Comparison of ENCODE assay signal across 9 cellular contexts in the genomic region with DNA sequence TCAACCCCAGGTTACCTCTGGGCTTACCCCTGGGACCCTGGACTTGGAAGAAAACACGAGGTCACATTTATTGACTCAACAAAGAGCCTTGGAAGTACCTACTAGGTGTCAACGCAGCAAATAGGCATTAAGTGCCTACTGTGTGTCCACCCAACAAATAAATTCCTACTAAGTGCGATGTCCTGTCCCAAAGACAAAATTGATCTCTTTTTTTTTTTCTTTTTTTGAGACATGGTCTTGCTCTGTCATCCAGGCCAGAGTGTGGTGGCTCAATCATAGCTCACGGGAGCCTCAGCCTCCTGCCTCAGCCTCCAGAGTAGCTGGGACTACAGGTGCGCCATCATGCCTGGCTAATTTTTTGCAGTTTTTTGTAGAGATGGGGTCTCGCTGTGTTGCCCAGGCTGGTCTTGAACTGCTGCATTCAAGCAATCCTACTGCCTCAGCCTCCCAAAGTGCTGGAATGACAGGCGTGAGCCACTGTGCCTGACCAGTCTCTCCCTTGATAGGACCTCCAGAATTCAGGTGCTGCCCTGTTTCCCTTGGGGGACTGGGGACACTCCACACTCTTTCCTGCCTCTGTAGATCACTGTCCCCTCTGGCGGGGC. TPM values are rescaled to one million over a fixed set of nuclear protein-coding genes. Genes with fewer than 3 reads are reported as not detected.
A peak's percentile ranks its signal among the peaks of the same experiment; 100 is the strongest.
DNase-seq lines count a peak whose midpoint lies in the region; ATAC-seq and TF ChIP-seq lines count a peak whose summit lies in the region.
"Had no signal": no experiment of that assay in that cellular context is flagged by ENCODE, and none has a peak within 500 bp of the region (broad histone marks: within the 10 kb centered on the region; RNA-seq: fewer than 3 reads in every experiment).

No MANE protein-coding gene starts in this region.

- H3K27me3 ChIP-seq in IMR-90 (ENCODE audit: control insufficient read depth, insufficient read depth, low read length) = no peaks in the 10 kb centered on the region

- H3K36me3 ChIP-seq in IMR-90 (ENCODE audit: control insufficient read depth, insufficient read depth, low read length) = peaks cover 7% of the 10 kb centered on the region; the same call in 1 of the 2 replicates

- no TSS peak for BruUV-seq in IMR-90 (replicated peaks; lab: Mats Ljungman, UMichigan)

- POLR2A ChIA-PET in IMR-90 (lab: Charles Lee; ENCODE audit: unreplicated experiment) = no interaction called here
- POLR2A ChIA-PET in naive thymus-derived CD8-positive, alpha-beta T cell (lab: Charles Lee) = interaction anchor here (0.6 kb wide), 1 partner anchor 24 kb away, joined by 3 read pairs; no protein-coding TSS in a partner anchor

- no peaks in the 10 kb centered on the region for H3K36me3 Mint-ChIP-seq in naive thymus-derived CD8-positive, alpha-beta T cell

- H3K9me3 ChIP-seq in IMR-90 (ENCODE audit: control insufficient read depth, insufficient read depth, low read length) = no peaks in the 10 kb centered on the region

- no peak for TF ChIP-seq RAD21 in IMR-90 (IDR thresholded peaks at IDR 0.05; ENCODE audit: low read length)

- in situ Hi-C loops in IMR-90 (cut with MboI; ENCODE audit: low sequenced_read_pairs) = no loop called here

- TF ChIP-seq CTCF in AG09309 (IDR thresholded peaks at IDR 0.05; ENCODE audit: control insufficient read depth, insufficient read depth, low read depth, low read length, missing control alignments) (no peak), IMR-90 (conservative IDR thresholded peaks at IDR 0.05; ENCODE audit: low read depth, low read length) (no peak), choroid plexus epithelial cell (conservative IDR thresholded peaks at IDR 0.05; ENCODE audit: low read depth, low read length) (no peak)

- peaks cover 10 to 45% (median 27%) of the 10 kb centered on the region in 4 donors for H3K4me1 Mint-ChIP-seq in naive thymus-derived CD8-positive, alpha-beta T cell

- H3K4me3 Mint-ChIP-seq in naive thymus-derived CD8-positive, alpha-beta T cell = peak overlapping the region; percentile 69 to 93 (median 83)

- H3K79me1 ChIP-seq in IMR-90 (ENCODE audit: low read depth in 1 of 2, low read length in 2 of 2) = peaks cover 29 to 45% of the 10 kb centered on the region in 2 experiments; a peak in 3 of 4 replicates

- ATAC-seq in IMR-90 (ENCODE audit: low read depth) (no peak), GM18868 (IDR thresholded peaks at IDR 0.05; ENCODE audit: unreplicated experiment) (no peak), left colon (no peak), GM18505 (IDR thresholded peaks at IDR 0.05; ENCODE audit: unreplicated experiment) (no peak)
- no peak for ATAC-seq in naive thymus-derived CD8-positive, alpha-beta T cell

- peak overlapping the region; percentile 85 for H2AK5ac ChIP-seq in IMR-90 (ENCODE audit: low read depth, low read length)

- peak overlapping the region; percentile 87 for H3K4me3 ChIP-seq in AG09309 (ENCODE audit: control insufficient read depth, low read depth, low read length)
- peak overlapping the region; percentile 87 for H3K4me3 ChIP-seq in IMR-90 (ENCODE audit: insufficient read depth, low read depth, low read length)
- peak overlapping the region; percentile 79 for H3K4me3 ChIP-seq in choroid plexus epithelial cell (ENCODE audit: low read depth, low read length)

- peak overlapping the region; percentile 11; the same call in 1 of the 2 replicates for H2BK120ac ChIP-seq in IMR-90 (ENCODE audit: low read depth, low read length)

- peak overlapping the region; percentile 4 for H2BK5ac ChIP-seq in IMR-90 (ENCODE audit: low read depth, low read length, poor library complexity, severe bottlenecking)

- no peak overlapping the region for H3K23ac ChIP-seq in IMR-90 (ENCODE audit: low read depth, low read length)

- H3K27me3 Mint-ChIP-seq in naive thymus-derived CD8-positive, alpha-beta T cell = no peaks in the 10 kb centered on the region

- CTCF ChIA-PET in IMR-90 (lab: Yijun Ruan, JAX) = interaction anchor here (0.5 kb wide), 1 partner anchor 18 kb away, joined by 5 read pairs; no protein-coding TSS in a partner anchor

- dilution Hi-C loops in IMR-90 (cut with HindIII; ENCODE audit: low sequenced_read_pairs, unreplicated experiment) = no loop called here

- H3K27ac Mint-ChIP-seq in naive thymus-derived CD8-positive, alpha-beta T cell = peak overlapping the region in 8 of 10 donors; percentile 57 to 91 (median 80)

- no peak overlapping the region for H3K56ac ChIP-seq in IMR-90 (ENCODE audit: extremely low read depth, insufficient read depth, low read length)

- peak overlapping the region; percentile 18 to 66; a peak in 2 of 4 replicates for H4K8ac ChIP-seq in IMR-90 (ENCODE audit: low read depth in 2 of 2, low read length in 2 of 2)

- H3K9ac ChIP-seq in IMR-90 (ENCODE audit: low read depth, low read length) = peak overlapping the region; percentile 47; the same call in 1 of the 2 replicates

- peak overlapping the region; percentile 34; the same call in 1 of the 3 replicates for H2BK15ac ChIP-seq in IMR-90 (ENCODE audit: low read depth, low read length)

- 46% methylated on average over 4 of the region's 8 CpGs; no CpG with 5 or more reads in 1 of the 2 experiments for WGBS in IMR-90 (ENCODE audit: extremely low coverage in 2 of 2, insufficient read length in 1 of 2), 2 experiments

- peak overlapping the region; percentile 45 for H4K5ac ChIP-seq in IMR-90 (ENCODE audit: low read depth, low read length)

- peak overlapping the region; percentile 75; the same call in 1 of the 2 replicates for H3K27ac ChIP-seq in IMR-90 (ENCODE audit: insufficient read depth, low read length)

- peak overlapping the region; percentile 69 for H2AFZ ChIP-seq in IMR-90 (replicated peaks; ENCODE audit: low read length, poor library complexity)

- peak overlapping the region; percentile 48; the same call in 1 of the 2 replicates for H2BK20ac ChIP-seq in IMR-90 (ENCODE audit: low read depth, low read length)

- no peak overlapping the region for H4K91ac ChIP-seq in IMR-90 (ENCODE audit: insufficient read depth, low read depth, low read length)

- H3K4ac ChIP-seq in IMR-90 (ENCODE audit: low read depth, low read length) = peak overlapping the region; percentile 67

- intact Hi-C loops in IMR-90 (cut with micrococcal nuclease) = loop anchor here (2.0 kb wide), 1 partner anchor 37 kb away; the partner anchor contains the start of gene DNMT1
- intact Hi-C loops in left colon (cut with DNase I, micrococcal nuclease) = no loop called here

- H4K20me1 ChIP-seq in IMR-90 (ENCODE audit: insufficient read depth, low read length) = peaks cover 14% of the 10 kb centered on the region

- DNase-seq in AG09309 (ENCODE audit: low read depth) (no peak), IMR-90 (no peak), choroid plexus epithelial cell (ENCODE audit: low read depth) (no peak), SKM-1 (lab: John Stamatoyannopoulos, UW; ENCODE audit: unreplicated experiment) (no peak), left colon (no peak)
- peak in 1 of 10 donors; percentile 30 for DNase-seq in naive thymus-derived CD8-positive, alpha-beta T cell

- H2AK9ac ChIP-seq in IMR-90 (replicated peaks; ENCODE audit: low read depth, low read length, poor library complexity) = no peak overlapping the region

- H3K4me1 ChIP-seq in IMR-90 (ENCODE audit: control insufficient read depth, insufficient read depth, low read length) = peaks cover 25% of the 10 kb centered on the region

- H3K14ac ChIP-seq in IMR-90 (replicated peaks; ENCODE audit: low read depth, low read length) = peak overlapping the region; percentile 18

- H3K18ac ChIP-seq in IMR-90 (ENCODE audit: low read depth, low read length) = peak overlapping the region; percentile 42

- H3K4me2 ChIP-seq in IMR-90 (ENCODE audit: low read depth, low read length) = peak overlapping the region; percentile 34

- TF ChIP-seq POLR2A in IMR-90 (IDR thresholded peaks at IDR 0.05; ENCODE audit: low read depth, low read length) (no peak), GM18505 (IDR thresholded peaks at IDR 0.05; ENCODE audit: borderline replicate concordance, extremely low read depth, insufficient read depth, insufficient read length) (no peak)

- no peaks in the 10 kb centered on the region for H3K9me3 Mint-ChIP-seq in naive thymus-derived CD8-positive, alpha-beta T cell

- peaks cover 14% of the 10 kb centered on the region for H3K9me1 ChIP-seq in IMR-90 (ENCODE audit: insufficient read depth, low read length)

RNA-seq across cellular contexts. Expression of gene S1PR2, which starts 0.6 kb away (rescaled TPM):
- total RNA-seq in IMR-90 (2012; rRNA removed) (14.0 and 16.7 TPM in 2 replicates), left colon (1 to 10 TPM; 2.3 to 5.2 TPM)
- polyA plus RNA-seq in IMR-90 (2012; rRNA removed) = 15.0 and 16.1 TPM in 2 replicates
- 9.2 and 22.6 TPM in 2 replicates for polyA plus RNA-seq in IMR-90 (2012; cell fraction: cytosol; rRNA removed)
- polyA plus RNA-seq in IMR-90 (2012; cell fraction: nucleus; rRNA removed; ENCODE audit: low replicate concordance) = 14.1 and 14.9 TPM in 2 replicates
- total RNA-seq in naive thymus-derived CD8-positive, alpha-beta T cell = 1 to 10 TPM; 3.0 TPM
- polyA plus RNA-seq in naive thymus-derived CD8-positive, alpha-beta T cell = under 1 TPM; 0.18 to 0.60 (median 0.48) TPM

RNA-seq across cellular contexts. Expression of gene MRPL4, which starts 20.3 kb away (rescaled TPM):
- total RNA-seq in IMR-90 (2012; rRNA removed) = 32.8 and 36.4 TPM in 2 replicates
- polyA plus RNA-seq in IMR-90 (2012; rRNA removed) = 108 and 123 TPM in 2 replicates
- polyA plus RNA-seq in IMR-90 (2012; cell fraction: cytosol; rRNA removed) = 136 and 153 TPM in 2 replicates
- 66.4 and 160 TPM in 2 replicates for polyA plus RNA-seq in IMR-90 (2012; cell fraction: nucleus; rRNA removed; ENCODE audit: low replicate concordance)
- total RNA-seq in naive thymus-derived CD8-positive, alpha-beta T cell = 10 to 100 TPM; 47.9 to 50.8 TPM
- polyA plus RNA-seq in naive thymus-derived CD8-positive, alpha-beta T cell = 10 to 100 TPM; 25.3 to 50.6 (median 31.3) TPM
- total RNA-seq in left colon = 10 to 100 TPM; 43.5 to 61.9 TPM

RNA-seq across cellular contexts. Expression of gene DNMT1, which starts 37.0 kb away (rescaled TPM):
- total RNA-seq in IMR-90 (2012; rRNA removed) = 26.2 and 40.3 TPM in 2 replicates
- 83.6 and 88.1 TPM in 2 replicates for polyA plus RNA-seq in IMR-90 (2012; rRNA removed)
- 36.6 and 47.1 TPM in 2 replicates for polyA plus RNA-seq in IMR-90 (2012; cell fraction: cytosol; rRNA removed)
- 214 and 325 TPM in 2 replicates for polyA plus RNA-seq in IMR-90 (2012; cell fraction: nucleus; rRNA removed; ENCODE audit: low replicate concordance)
- 100 to 1,000 TPM; 228 to 231 TPM for total RNA-seq in naive thymus-derived CD8-positive, alpha-beta T cell
- polyA plus RNA-seq in naive thymus-derived CD8-positive, alpha-beta T cell = 100 to 1,000 TPM in 2 of 3 donors, 10 to 100 TPM in 1; 93.7 to 146 (median 142) TPM
- total RNA-seq in left colon = 10 to 100 TPM; 31.6 to 48.7 TPM

RNA-seq across cellular contexts. Expression of gene ICAM1, which starts 39.2 kb away (rescaled TPM):
- total RNA-seq in IMR-90 (2012; rRNA removed) (6.9 and 10.6 TPM in 2 replicates), left colon (1 to 10 TPM; 7.7 to 8.7 TPM)
- polyA plus RNA-seq in IMR-90 (2012; rRNA removed) = 18.3 and 19.1 TPM in 2 replicates
- 11.0 and 21.7 TPM in 2 replicates for polyA plus RNA-seq in IMR-90 (2012; cell fraction: cytosol; rRNA removed)
- polyA plus RNA-seq in IMR-90 (2012; cell fraction: nucleus; rRNA removed; ENCODE audit: low replicate concordance) = 16.7 and 18.8 TPM in 2 replicates
- 1 to 10 TPM; 1.9 to 2.0 TPM for total RNA-seq in naive thymus-derived CD8-positive, alpha-beta T cell
- polyA plus RNA-seq in naive thymus-derived CD8-positive, alpha-beta T cell = 1 to 10 TPM; 1.2 to 3.9 (median 2.8) TPM

RNA-seq across cellular contexts. Expression of gene ICAM4, which starts 55.0 kb away (rescaled TPM):
- total RNA-seq in IMR-90 (2012; rRNA removed) (2.3 and 2.5 TPM in 2 replicates), left colon (under 1 TPM in 1 of 2 donors, not detected in 1; 0.53 TPM)
- polyA plus RNA-seq in IMR-90 (2012; rRNA removed) = 4.0 TPM in 2 replicates
- polyA plus RNA-seq in IMR-90 (2012; cell fraction: cytosol; rRNA removed) = 4.6 and 6.4 TPM in 2 replicates
- polyA plus RNA-seq in IMR-90 (2012; cell fraction: nucleus; rRNA removed; ENCODE audit: low replicate concordance) = 1.1 and 1.2 TPM in 2 replicates
- total RNA-seq in naive thymus-derived CD8-positive, alpha-beta T cell = under 1 TPM in 1 of 2 experiments, not detected in 1; 0.57 TPM
- under 1 TPM in 2 of 3 donors, not detected in 1; 0.22 to 0.42 TPM for polyA plus RNA-seq in naive thymus-derived CD8-positive, alpha-beta T cell
- total RNA-seq: sciatic nerve had no signal
